Comparison of ENCODE assay signal across 15 cellular contexts in genomic region chr4:76611164-76611563, GRCh38.
A peak's percentile ranks its signal among the peaks of the same experiment; 100 is the strongest.
DNase-seq lines count a peak whose midpoint lies in the region; ATAC-seq and TF ChIP-seq lines count a peak whose summit lies in the region.
"Had no signal": no experiment of that assay in that cellular context is flagged by ENCODE, and none has a peak within 500 bp of the region (broad histone marks: within the 10 kb centered on the region; RNA-seq: fewer than 3 reads in every experiment).

No MANE protein-coding gene starts in this region.

- H3K36me3 ChIP-seq in IMR-90 (ENCODE audit: control insufficient read depth, insufficient read depth, low read length) (no peaks in the 10 kb centered on the region), endodermal cell (ENCODE audit: control insufficient read depth, insufficient read depth, low read length) (no peaks in the 10 kb centered on the region), mesendoderm (ENCODE audit: control insufficient read depth, insufficient read depth, low read length) (no peaks in the 10 kb centered on the region), tibial nerve (no peaks in the 10 kb centered on the region)

- CTCF ChIA-PET in IMR-90 (lab: Yijun Ruan, JAX): no interaction called here
- CTCF ChIA-PET in activated CD4-positive, alpha-beta memory T cell treated with anti-CD3 and anti-CD28 coated beads, Interleukin-2, amount 10 ng/mL, durations not matched to agents 7 days and 5 days (lab: Charles Lee): no interaction called here

- intact Hi-C loops in IMR-90 (cut with micrococcal nuclease): loop anchor here (5.0 kb wide), 4 partner anchors 39 to 141 kb away; no protein-coding TSS in a partner anchor

- in situ Hi-C loops in IMR-90 (cut with MboI; ENCODE audit: low sequenced_read_pairs): no loop called here

- H3K4ac ChIP-seq in IMR-90 (ENCODE audit: low read depth, low read length): peak overlapping the region; percentile 86
- no peak overlapping the region for H3K4ac ChIP-seq in mesendoderm (ENCODE audit: low read depth, low read length)

- DNase-seq in IMR-90 (peak; percentile 67), endodermal cell (peak; percentile 58), mesendoderm (peak; percentile 61), tibial nerve (ENCODE audit: low spot score in 2 of 2) (no peak), foreskin keratinocyte (no peak)
- DNase-seq in activated CD4-positive, alpha-beta memory T cell treated with anti-CD3 and anti-CD28 coated beads, Interleukin-2, amount 10 ng/mL, durations not matched to agents 7 days and 5 days: no peak
- no peak for DNase-seq in stimulated activated CD4-positive, alpha-beta T cell treated with anti-CD3 and anti-CD28 coated beads, Interleukin-15, amount 100 ng/mL, for 24 hours
- DNase-seq: activated CD4-positive, alpha-beta T cell treated with anti-CD3 and anti-CD28 coated beads, Interleukin-2, amount 50 U/mL, for 4 hours; DND-41; MM.1S; NCI-H524 had no signal

- H4K8ac ChIP-seq in IMR-90 (ENCODE audit: low read depth in 2 of 2, low read length in 2 of 2) (peak overlapping the region; percentile 37 to 95), mesendoderm (ENCODE audit: low read depth, low read length) (no peak overlapping the region)

- no TSS peak for BruUV-seq in IMR-90 (replicated peaks; lab: Mats Ljungman, UMichigan)

- peak overlapping the region; percentile 65; the same call in 1 of the 2 replicates for H3K9ac ChIP-seq in IMR-90 (ENCODE audit: low read depth, low read length)
- no peak overlapping the region for H3K9ac ChIP-seq in endodermal cell (ENCODE audit: extremely low read depth, low read length, poor library complexity, severe bottlenecking)
- peak overlapping the region; percentile 10 for H3K9ac ChIP-seq in mesendoderm (ENCODE audit: low read length)

- H3K27me3 ChIP-seq in IMR-90 (ENCODE audit: control insufficient read depth, insufficient read depth, low read length) (no peaks in the 10 kb centered on the region), endodermal cell (ENCODE audit: control insufficient read depth, insufficient read depth, low read length, poor library complexity, severe bottlenecking) (no peaks in the 10 kb centered on the region), mesendoderm (ENCODE audit: insufficient read depth, low read length, poor library complexity) (no peaks in the 10 kb centered on the region), tibial nerve (no peaks in the 10 kb centered on the region), foreskin keratinocyte (no peaks in the 10 kb centered on the region)

- TF ChIP-seq POLR2A in IMR-90 (IDR thresholded peaks at IDR 0.05; ENCODE audit: low read depth, low read length): no peak
- no peak for TF ChIP-seq POLR2A in tibial nerve (IDR thresholded peaks at IDR 0.05)

- no peaks in the 10 kb centered on the region for H3K9me3 ChIP-seq in IMR-90 (ENCODE audit: control insufficient read depth, insufficient read depth, low read length)
- H3K9me3 ChIP-seq in endodermal cell (ENCODE audit: control insufficient read depth, low read length): no peaks in the 10 kb centered on the region
- H3K9me3 ChIP-seq in tibial nerve: no peaks in the 10 kb centered on the region

- peak overlapping the region; percentile 76 for H3K56ac ChIP-seq in IMR-90 (ENCODE audit: extremely low read depth, insufficient read depth, low read length)
- no peak overlapping the region for H3K56ac ChIP-seq in mesendoderm (ENCODE audit: low read length)

- H3K79me1 ChIP-seq in IMR-90 (ENCODE audit: low read depth in 1 of 2, low read length in 2 of 2): peaks cover 12 to 31% of the 10 kb centered on the region in 2 experiments; a peak in 3 of 4 replicates
- H3K79me1 ChIP-seq in mesendoderm (ENCODE audit: low read length): no peaks in the 10 kb centered on the region

- H3K23ac ChIP-seq in IMR-90 (ENCODE audit: low read depth, low read length): peak overlapping the region; percentile 50
- no peak overlapping the region for H3K23ac ChIP-seq in mesendoderm (ENCODE audit: low read length)

- H3K9me1 ChIP-seq in IMR-90 (ENCODE audit: insufficient read depth, low read length): peaks cover 37% of the 10 kb centered on the region

- peak overlapping the region; percentile 46 for H3K14ac ChIP-seq in IMR-90 (replicated peaks; ENCODE audit: low read depth, low read length)

- peak overlapping the region; percentile 95 for H4K91ac ChIP-seq in IMR-90 (ENCODE audit: insufficient read depth, low read depth, low read length)

- ATAC-seq in IMR-90 (ENCODE audit: low read depth) (peak; percentile 54), foreskin keratinocyte (no peak)
- ATAC-seq in activated CD4-positive, CD25-positive, alpha-beta regulatory T cell treated with anti-CD3 and anti-CD28 coated beads, Interleukin-2, amount 50 U/mL, for 24 hours: no peak
- ATAC-seq: stimulated activated memory B cell treated with anti-CD40 and anti-IgM and Interleukin-4, amounts not matched to agents 10 μg/mL and 1 μg/mL and 100 μg/mL, for 72 hours had no signal

- H3K27ac Mint-ChIP-seq in endodermal cell: peak overlapping the region; percentile 83
- no peak overlapping the region for H3K27ac Mint-ChIP-seq in activated CD4-positive, alpha-beta memory T cell treated with anti-CD3 and anti-CD28 coated beads, Interleukin-2, amount 10 ng/mL, durations not matched to agents 7 days and 5 days
- H3K27ac Mint-ChIP-seq: activated naive CD4-positive, alpha-beta T cell treated with anti-CD3 and anti-CD28 coated beads, Interleukin-2, amount 50 U/mL, for 24 hours; memory B cell; stimulated activated memory B cell treated with anti-CD40 and anti-IgM and Interleukin-4, amounts not matched to agents 10 μg/mL and 1 μg/mL and 100 μg/mL, for 72 hours had no signal

- POLR2A ChIA-PET in IMR-90 (lab: Charles Lee; ENCODE audit: unreplicated experiment): interaction anchor here (0.7 kb wide), 1 partner anchor 462 kb away, joined by 3 read pairs; no protein-coding TSS in a partner anchor
- POLR2A ChIA-PET in activated CD4-positive, alpha-beta memory T cell treated with anti-CD3 and anti-CD28 coated beads, Interleukin-2, amount 10 ng/mL, durations not matched to agents 7 days and 5 days (lab: Charles Lee): no interaction called here

- H3K4me3 ChIP-seq in IMR-90 (ENCODE audit: insufficient read depth, low read depth, low read length): peak overlapping the region; percentile 5; the same call in 1 of the 2 replicates
- H3K4me3 ChIP-seq in endodermal cell (ENCODE audit: low read length): no peak overlapping the region
- H3K4me3 ChIP-seq in mesendoderm (ENCODE audit: low read length): no peak overlapping the region
- no peak overlapping the region for H3K4me3 ChIP-seq in tibial nerve

- peak overlapping the region; percentile 89; the same call in 2 of the 3 replicates for H2BK15ac ChIP-seq in IMR-90 (ENCODE audit: low read depth, low read length)
- no peak overlapping the region for H2BK15ac ChIP-seq in mesendoderm (replicated peaks; ENCODE audit: low read depth)

- H3K27me3 Mint-ChIP-seq in endodermal cell (ENCODE audit: insufficient read depth): peaks cover 3% of the 10 kb centered on the region
- peaks cover 15% of the 10 kb centered on the region for H3K27me3 Mint-ChIP-seq in activated CD4-positive, alpha-beta memory T cell treated with anti-CD3 and anti-CD28 coated beads, Interleukin-2, amount 10 ng/mL, durations not matched to agents 7 days and 5 days

- H3K4me1 Mint-ChIP-seq in endodermal cell: peaks cover 41% of the 10 kb centered on the region
- no peaks in the 10 kb centered on the region for H3K4me1 Mint-ChIP-seq in activated CD4-positive, alpha-beta memory T cell treated with anti-CD3 and anti-CD28 coated beads, Interleukin-2, amount 10 ng/mL, durations not matched to agents 7 days and 5 days
- H3K4me1 Mint-ChIP-seq: activated naive CD4-positive, alpha-beta T cell treated with anti-CD3 and anti-CD28 coated beads, Interleukin-2, amount 50 U/mL, for 24 hours had no signal

- H3K4me1 ChIP-seq in IMR-90 (ENCODE audit: control insufficient read depth, insufficient read depth, low read length): peaks cover 21% of the 10 kb centered on the region
- peaks cover 20% of the 10 kb centered on the region for H3K4me1 ChIP-seq in endodermal cell (ENCODE audit: control insufficient read depth, insufficient read depth, low read length)
- peaks cover 7% of the 10 kb centered on the region for H3K4me1 ChIP-seq in mesendoderm (ENCODE audit: control insufficient read depth, low read depth, low read length)
- H3K4me1 ChIP-seq in tibial nerve: peaks cover 0 to 49% (median 7%) of the 10 kb centered on the region in 4 donors
- H3K4me1 ChIP-seq in foreskin keratinocyte: no peaks in the 10 kb centered on the region

- H2BK120ac ChIP-seq in IMR-90 (ENCODE audit: low read depth, low read length) (peak overlapping the region; percentile 93), mesendoderm (ENCODE audit: low read depth, low read length) (no peak overlapping the region)

- peak; percentile 19; the same call in 1 of the 2 replicates for TF ChIP-seq RAD21 in IMR-90 (IDR thresholded peaks at IDR 0.05; ENCODE audit: low read length)

- WGBS in IMR-90 (ENCODE audit: extremely low coverage in 2 of 2, insufficient read length in 1 of 2), 2 experiments: no CpG with 5 or more reads among the region's 6 CpGs
- WGBS in endodermal cell (ENCODE audit: insufficient coverage in 1 of 2, insufficient read length in 1 of 2), 2 experiments: 50 to 54% methylated on average over 5 to 6 of the region's 6 CpGs
- no CpG with 5 or more reads among the region's 6 CpGs for WGBS in mesendoderm (ENCODE audit: extremely low coverage, insufficient coverage, low lambda C conversion rate)
- WGBS in tibial nerve, 2 donors: 12 to 30% methylated on average over 6 of the region's 6 CpGs

- peak overlapping the region; percentile 6 for H2AK9ac ChIP-seq in IMR-90 (replicated peaks; ENCODE audit: low read depth, low read length, poor library complexity)

- H2BK20ac ChIP-seq in IMR-90 (ENCODE audit: low read depth, low read length): peak overlapping the region; percentile 85

- peak in 1 of 2 donors; percentile 10 for TF ChIP-seq EP300 in tibial nerve (IDR thresholded peaks at IDR 0.05)

- H2AK5ac ChIP-seq in IMR-90 (ENCODE audit: low read depth, low read length): peak overlapping the region; percentile 46; the same call in 1 of the 2 replicates
- H2AK5ac ChIP-seq in mesendoderm (ENCODE audit: low read length): no peak overlapping the region

- no peaks in the 10 kb centered on the region for H3K9me3 Mint-ChIP-seq in endodermal cell
- no peaks in the 10 kb centered on the region for H3K9me3 Mint-ChIP-seq in activated CD4-positive, alpha-beta memory T cell treated with anti-CD3 and anti-CD28 coated beads, Interleukin-2, amount 10 ng/mL, durations not matched to agents 7 days and 5 days
- H3K9me3 Mint-ChIP-seq: activated naive CD4-positive, alpha-beta T cell treated with anti-CD3 and anti-CD28 coated beads, Interleukin-2, amount 50 U/mL, for 24 hours; memory B cell; stimulated activated memory B cell treated with anti-CD40 and anti-IgM and Interleukin-4, amounts not matched to agents 10 μg/mL and 1 μg/mL and 100 μg/mL, for 72 hours had no signal

- peak overlapping the region; percentile 85 for H4K5ac ChIP-seq in IMR-90 (ENCODE audit: low read depth, low read length)
- H4K5ac ChIP-seq in mesendoderm (ENCODE audit: low read length): no peak overlapping the region

- H2BK5ac ChIP-seq in IMR-90 (ENCODE audit: low read depth, low read length, poor library complexity, severe bottlenecking): peak overlapping the region; percentile 98
- H2BK5ac ChIP-seq in mesendoderm (ENCODE audit: low read length): no peak overlapping the region

- H3K27ac ChIP-seq in IMR-90 (ENCODE audit: insufficient read depth, low read length): peak overlapping the region; percentile 77
- no peak overlapping the region for H3K27ac ChIP-seq in endodermal cell (ENCODE audit: low read depth, low read length)
- no peak overlapping the region for H3K27ac ChIP-seq in mesendoderm (ENCODE audit: low read depth, low read length)
- peak overlapping the region in 3 of 4 donors; percentile 30 to 80 (median 36) for H3K27ac ChIP-seq in tibial nerve
- no peak overlapping the region for H3K27ac ChIP-seq in foreskin keratinocyte

- H3K4me2 ChIP-seq in IMR-90 (ENCODE audit: low read depth, low read length) (peak overlapping the region; percentile 79; the same call in 1 of the 2 replicates), mesendoderm (ENCODE audit: low read length) (no peak overlapping the region)

- H3K18ac ChIP-seq in IMR-90 (ENCODE audit: low read depth, low read length): peak overlapping the region; percentile 97; the same call in 1 of the 2 replicates
- H3K18ac ChIP-seq in mesendoderm (ENCODE audit: low read length): peak overlapping the region; percentile 72

- H3K4me3 Mint-ChIP-seq in endodermal cell: peak overlapping the region; percentile 20
- H3K4me3 Mint-ChIP-seq in activated CD4-positive, alpha-beta memory T cell treated with anti-CD3 and anti-CD28 coated beads, Interleukin-2, amount 10 ng/mL, durations not matched to agents 7 days and 5 days: no peak overlapping the region
- H3K4me3 Mint-ChIP-seq: activated naive CD4-positive, alpha-beta T cell treated with anti-CD3 and anti-CD28 coated beads, Interleukin-2, amount 50 U/mL, for 24 hours; memory B cell; stimulated activated memory B cell treated with anti-CD40 and anti-IgM and Interleukin-4, amounts not matched to agents 10 μg/mL and 1 μg/mL and 100 μg/mL, for 72 hours had no signal

- no peaks in the 10 kb centered on the region for H3K36me3 Mint-ChIP-seq in endodermal cell (ENCODE audit: low read depth)
- no peaks in the 10 kb centered on the region for H3K36me3 Mint-ChIP-seq in activated CD4-positive, alpha-beta memory T cell treated with anti-CD3 and anti-CD28 coated beads, Interleukin-2, amount 10 ng/mL, durations not matched to agents 7 days and 5 days (ENCODE audit: low read depth)
- H3K36me3 Mint-ChIP-seq: activated naive CD4-positive, alpha-beta T cell treated with anti-CD3 and anti-CD28 coated beads, Interleukin-2, amount 50 U/mL, for 24 hours; memory B cell; stimulated activated memory B cell treated with anti-CD40 and anti-IgM and Interleukin-4, amounts not matched to agents 10 μg/mL and 1 μg/mL and 100 μg/mL, for 72 hours had no signal

- peak overlapping the region; percentile 79 for H2AFZ ChIP-seq in IMR-90 (replicated peaks; ENCODE audit: low read length, poor library complexity)

- H3K79me2 ChIP-seq in mesendoderm (ENCODE audit: control insufficient read depth, insufficient read depth, low read length): no peaks in the 10 kb centered on the region

- dilution Hi-C loops in IMR-90 (cut with HindIII; ENCODE audit: low sequenced_read_pairs, unreplicated experiment): no loop called here

- TF ChIP-seq CTCF in IMR-90 (conservative IDR thresholded peaks at IDR 0.05; ENCODE audit: low read depth, low read length) (peak; percentile 21; the same call in 1 of the 2 replicates), endodermal cell (conservative IDR thresholded peaks at IDR 0.05) (no peak), tibial nerve (IDR thresholded peaks at IDR 0.05) (no peak), foreskin keratinocyte (conservative IDR thresholded peaks at IDR 0.05) (no peak)

- no peaks in the 10 kb centered on the region for H4K20me1 ChIP-seq in IMR-90 (ENCODE audit: insufficient read depth, low read length)

Comparison
In these comparisons a context has a peak if more than half of its experiments do, and no peak if none do; other contexts are left out.
1. DNase-seq: peak in IMR-90 (single experiment), endodermal cell (single experiment) and mesendoderm (single experiment); none in tibial nerve (0 of 2), foreskin keratinocyte (0 of 2), activated CD4-positive, alpha-beta memory T cell treated with anti-CD3 and anti-CD28 coated beads, Interleukin-2, amount 10 ng/mL, durations not matched to agents 7 days and 5 days (single experiment) and stimulated activated CD4-positive, alpha-beta T cell treated with anti-CD3 and anti-CD28 coated beads, Interleukin-15, amount 100 ng/mL, for 24 hours (single experiment).
2. H3K27ac ChIP-seq: peak in IMR-90 (single experiment) and tibial nerve (3 of 4); none in endodermal cell (single experiment), mesendoderm (single experiment) and foreskin keratinocyte (single experiment).